ENCODE assay signal across 10 cellular contexts in genomic region chr21:45306832-45307571, GRCh38. TPM values are rescaled to one million over a fixed set of nuclear protein-coding genes. Genes with fewer than 3 reads are reported as not detected.
DNase-seq lines count a peak whose midpoint lies in the region; TF ChIP-seq lines count a peak whose summit lies in the region.
"Had no signal": no experiment of that assay in that cellular context is flagged by ENCODE, and none has a peak within 500 bp of the region (broad histone marks: within the 10 kb centered on the region; RNA-seq: fewer than 3 reads in every experiment).

No MANE protein-coding gene starts in this region.

- no peak overlapping the region for H3K4me3 ChIP-seq in astrocyte of the cerebellum (ENCODE audit: low read depth, low read length)
- H3K4me3 ChIP-seq in right atrium auricular region: no peak overlapping the region

- H3K36me3 Mint-ChIP-seq in mesothelial cell of epicardium (no peaks in the 10 kb centered on the region), CD14-positive monocyte (no peaks in the 10 kb centered on the region)
- H3K36me3 Mint-ChIP-seq: CD8-positive, alpha-beta T cell had no signal

- intact Hi-C loops in posterior cingulate gyrus (cut with DNase I): no loop called here
- intact Hi-C loops in CD14-positive monocyte (cut with micrococcal nuclease): no loop called here

- H3K9me3 Mint-ChIP-seq in mesothelial cell of epicardium (peaks cover 2% of the 10 kb centered on the region), CD14-positive monocyte (peaks cover 0 to 6% (median 0%) of the 10 kb centered on the region in 7 donors)
- H3K9me3 Mint-ChIP-seq: CD8-positive, alpha-beta T cell had no signal

- H3K27ac Mint-ChIP-seq in mesothelial cell of epicardium: no peak overlapping the region
- peak overlapping the region in 1 of 7 donors; percentile 24 for H3K27ac Mint-ChIP-seq in CD14-positive monocyte
- H3K27ac Mint-ChIP-seq: CD8-positive, alpha-beta T cell had no signal

- TF ChIP-seq CTCF in astrocyte of the cerebellum (IDR thresholded peaks at IDR 0.05; ENCODE audit: low read depth, low read length, missing control alignments) (no peak), right atrium auricular region (IDR thresholded peaks at IDR 0.05) (no peak), mesothelial cell of epicardium (IDR thresholded peaks at IDR 0.05; ENCODE audit: unreplicated experiment) (no peak), CD14-positive monocyte (IDR thresholded peaks at IDR 0.05) (no peak)

- H3K27me3 ChIP-seq in right atrium auricular region: no peaks in the 10 kb centered on the region

- DNase-seq in COLO829 (ENCODE audit: low spot score) (peak; percentile 82), astrocyte of the cerebellum (ENCODE audit: low read depth) (peak; percentile 69), right atrium auricular region (ENCODE audit: low spot score) (peak; percentile 92), posterior cingulate gyrus (peak; percentile 82 to 99 (median 90)), mesothelial cell of epicardium (ENCODE audit: low spot score in 2 of 2, unreplicated experiment in 2 of 2) (no peak), CD14-positive monocyte (ENCODE audit: low spot score) (no peak), DMS53 (lab: John Stamatoyannopoulos, UW) (no peak), NCI-H2029 treated with DMSO at 0.1 percent for 48 hours (lab: John Stamatoyannopoulos, UW) (no peak)
- DNase-seq: CD8-positive, alpha-beta T cell; KG1 had no signal

- peaks cover 0 to 56% of the 10 kb centered on the region in 2 donors for H3K4me1 ChIP-seq in right atrium auricular region

- in situ Hi-C loops in astrocyte of the cerebellum (cut with HindIII; ENCODE audit: low sequenced_read_pairs): no loop called here

- H3K9me3 ChIP-seq in right atrium auricular region: no peaks in the 10 kb centered on the region

- H3K4me3 Mint-ChIP-seq in mesothelial cell of epicardium (no peak overlapping the region), CD14-positive monocyte (no peak overlapping the region)
- H3K4me3 Mint-ChIP-seq: CD8-positive, alpha-beta T cell had no signal

- H3K4me1 Mint-ChIP-seq in mesothelial cell of epicardium (peaks cover 18% of the 10 kb centered on the region), CD14-positive monocyte (peaks cover 17% of the 10 kb centered on the region)

- H3K36me3 ChIP-seq in right atrium auricular region: no peaks in the 10 kb centered on the region

- H3K27me3 Mint-ChIP-seq in mesothelial cell of epicardium (ENCODE audit: low read depth): no peaks in the 10 kb centered on the region
- peaks cover 6 to 9% (median 8%) of the 10 kb centered on the region in 3 donors for H3K27me3 Mint-ChIP-seq in CD14-positive monocyte (ENCODE audit: low read depth in 3 of 3)

- peak overlapping the region; percentile 78 to 82 for H3K27ac ChIP-seq in right atrium auricular region

RNA-seq across cellular contexts. Expression of gene POFUT2, which starts 19.3 kb away (rescaled TPM):
- total RNA-seq in right atrium auricular region (10 to 100 TPM in 1 of 2 donors, 1 to 10 TPM in 1; 5.8 to 12.0 TPM), mesothelial cell of epicardium (62.5 to 64.7 TPM (median 63.4 TPM) in 3 replicates)
- 1 to 10 TPM; 1.8 to 2.8 TPM for polyA plus RNA-seq in CD14-positive monocyte

Comparison
In these comparisons a context has a peak if more than half of its experiments do, and no peak if none do; other contexts are left out.
1. DNase-seq: peak in COLO829 (single experiment), astrocyte of the cerebellum (single experiment), right atrium auricular region (single experiment) and posterior cingulate gyrus (10 of 10); none in mesothelial cell of epicardium (0 of 2), CD14-positive monocyte (single experiment), DMS53 (single experiment) and NCI-H2029 treated with DMSO at 0.1 percent for 48 hours (single experiment).